ENCODE assay signal across 18 cellular contexts in the genomic region with DNA sequence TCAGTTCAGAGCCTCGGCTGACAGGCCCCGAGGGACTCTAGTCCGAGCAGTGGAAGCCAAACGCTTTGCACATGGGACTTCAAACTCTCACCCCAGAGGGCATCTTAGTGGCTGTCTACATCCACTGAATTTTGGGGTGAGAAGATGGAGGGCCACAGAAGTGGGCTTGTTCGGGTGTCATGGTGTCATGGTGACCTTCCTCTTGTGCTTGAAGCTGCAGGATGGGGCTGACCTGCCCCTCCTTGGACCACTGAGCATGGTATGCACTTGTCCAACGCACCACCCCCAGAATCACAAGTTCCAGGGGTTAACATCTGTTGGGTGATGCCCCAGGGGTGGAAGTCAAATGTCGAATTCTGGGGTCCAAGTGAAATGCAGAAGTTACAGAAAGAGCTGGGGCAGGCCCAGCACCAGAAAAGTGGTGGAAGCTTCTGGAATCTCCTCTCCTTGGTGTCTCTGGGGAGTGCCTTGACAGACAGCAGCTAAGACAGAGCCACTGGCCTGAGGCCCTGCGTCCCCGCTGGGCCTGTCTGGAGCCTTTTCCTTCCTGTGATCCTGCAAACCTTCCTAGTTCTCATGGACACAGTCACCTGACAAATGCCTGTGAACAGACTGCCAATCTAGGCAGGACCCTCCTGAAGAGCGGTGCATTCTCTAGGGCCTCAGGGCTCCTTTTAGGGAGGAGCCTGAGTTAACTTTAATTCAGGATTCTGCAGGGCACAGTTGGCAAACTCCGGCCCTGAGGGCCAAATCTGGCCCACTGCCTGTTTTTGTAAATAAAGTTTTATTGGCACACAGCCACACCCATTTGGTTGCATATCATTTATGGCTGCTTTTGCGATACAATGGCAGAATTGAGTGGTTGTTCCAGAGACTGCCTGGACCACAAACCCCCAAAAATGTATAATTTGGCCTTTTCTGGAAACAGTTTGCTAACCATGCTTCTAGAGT.
DNase-seq lines count a peak whose midpoint lies in the region; ATAC-seq and TF ChIP-seq lines count a peak whose summit lies in the region.
"Had no signal": no experiment of that assay in that cellular context is flagged by ENCODE, and none has a peak within 500 bp of the region (broad histone marks: within the 10 kb centered on the region; RNA-seq: fewer than 3 reads in every experiment).

No MANE protein-coding gene starts in this region.

- peak; percentile 44 for DNase-seq in activated CD8-positive, alpha-beta memory T cell treated with anti-CD3 and anti-CD28 coated beads for 24 hours
- no peak for DNase-seq in activated CD8-positive, alpha-beta memory T cell treated with anti-CD3 and anti-CD28 coated beads, Interleukin-2, amount 50 U/mL, for 4 hours
- DNase-seq in Peyer's patch (peak in 2 of 3 donors; percentile 10 to 30), esophagus muscularis mucosa (ENCODE audit: extremely low spot score) (peak; percentile 37), dedifferentiated amniotic fluid mesenchymal stem cell (ENCODE audit: extremely low spot score) (no peak), spleen (no peak)
- DNase-seq in stimulated activated CD8-positive, alpha-beta memory T cell treated with anti-CD3 and anti-CD28 coated beads, Interleukin-4, amount 100 ng/mL, for 48 hours: peak; percentile 10
- DNase-seq: 8988T, COR-L47, DMS153, EL, Kasumi-1, NCI-H1930, NCI-H2171, NCI-H446 treated with DMSO at 0.1 percent for 48 hours, NCI-H774 had no signal

- no peaks in the 10 kb centered on the region for H3K27me3 ChIP-seq in Peyer's patch
- no peaks in the 10 kb centered on the region for H3K27me3 ChIP-seq in esophagus muscularis mucosa
- no peaks in the 10 kb centered on the region for H3K27me3 ChIP-seq in spleen (replicated peaks in 1 of 7)

- ATAC-seq in HG03280 (IDR thresholded peaks at IDR 0.05; ENCODE audit: unreplicated experiment): no peak
- ATAC-seq: Panc1 had no signal

- TF ChIP-seq CTCF in Peyer's patch (IDR thresholded peaks at IDR 0.05): no peak
- no peak for TF ChIP-seq CTCF in esophagus muscularis mucosa (IDR thresholded peaks at IDR 0.05)
- TF ChIP-seq CTCF in spleen (IDR thresholded peaks at IDR 0.05 in 8 of 11, conservative IDR thresholded peaks at IDR 0.05 in 3 of 11): no peak

- H3K9me3 ChIP-seq in Peyer's patch (no peaks in the 10 kb centered on the region), esophagus muscularis mucosa (no peaks in the 10 kb centered on the region), spleen (no peaks in the 10 kb centered on the region)

- H3K27ac ChIP-seq in Peyer's patch (no peak overlapping the region), esophagus muscularis mucosa (replicated peaks in 1 of 4) (no peak overlapping the region), spleen (no peak overlapping the region)

- TF ChIP-seq POLR2A in Peyer's patch (IDR thresholded peaks at IDR 0.05): no peak
- TF ChIP-seq POLR2A in esophagus muscularis mucosa (IDR thresholded peaks at IDR 0.05; ENCODE audit: low read depth): no peak
- no peak for TF ChIP-seq POLR2A in spleen (IDR thresholded peaks at IDR 0.05)

- WGBS in esophagus muscularis mucosa: 85% methylated on average over 12 of the region's 12 CpGs
- WGBS in spleen, 5 donors: 79 to 86% (median 81%) methylated on average over 12 of the region's 12 CpGs

- H3K4me3 ChIP-seq in Peyer's patch: no peak overlapping the region
- H3K4me3 ChIP-seq in esophagus muscularis mucosa: no peak overlapping the region
- no peak overlapping the region for H3K4me3 ChIP-seq in spleen

- peaks cover 0 to 39% (median 0%) of the 10 kb centered on the region in 3 donors for H3K36me3 ChIP-seq in Peyer's patch
- peaks cover 48 to 64% (median 57%) of the 10 kb centered on the region in 4 donors for H3K36me3 ChIP-seq in esophagus muscularis mucosa
- peaks cover 0 to 35% (median 0%) of the 10 kb centered on the region in 6 donors for H3K36me3 ChIP-seq in spleen

- no peak for TF ChIP-seq EP300 in esophagus muscularis mucosa (IDR thresholded peaks at IDR 0.05)

- peaks cover 0 to 4% (median 0%) of the 10 kb centered on the region in 4 donors for H3K4me1 ChIP-seq in Peyer's patch
- H3K4me1 ChIP-seq in esophagus muscularis mucosa: peaks cover 4 to 24% (median 21%) of the 10 kb centered on the region in 4 donors
- H3K4me1 ChIP-seq in spleen: peaks cover 0 to 6% (median 2%) of the 10 kb centered on the region in 6 donors

- intact Hi-C loops in esophagus muscularis mucosa (cut with DNase I): loop anchor here (10.0 kb wide), 2 partner anchors 172 to 232 kb away; partner anchors contain the start of gene MLLT1
- intact Hi-C loops in spleen (cut with DNase I; ENCODE audit: low total_unique reads): no loop called here

Comparison
In these comparisons a context has a peak if more than half of its experiments do, and no peak if none do; other contexts are left out.
1. DNase-seq: peak in activated CD8-positive, alpha-beta memory T cell treated with anti-CD3 and anti-CD28 coated beads for 24 hours (single experiment), Peyer's patch (2 of 3), esophagus muscularis mucosa (single experiment) and stimulated activated CD8-positive, alpha-beta memory T cell treated with anti-CD3 and anti-CD28 coated beads, Interleukin-4, amount 100 ng/mL, for 48 hours (single experiment); none in activated CD8-positive, alpha-beta memory T cell treated with anti-CD3 and anti-CD28 coated beads, Interleukin-2, amount 50 U/mL, for 4 hours (single experiment), dedifferentiated amniotic fluid mesenchymal stem cell (single experiment) and spleen (single experiment).